Comparison of ENCODE assay signal across 27 cellular contexts in genomic region chr3:81558106-81558505, GRCh38.
"Had no signal": no experiment of that assay in that cellular context is flagged by ENCODE, and none has a peak within 500 bp of the region (broad histone marks: within the 10 kb centered on the region; RNA-seq: fewer than 3 reads in every experiment).

No MANE protein-coding gene starts in this region.

- DNase-seq: activated B cell treated with CpG ODN at 0.5 μM for 24 hours; activated CD4-positive, alpha-beta T cell treated with anti-CD3 and anti-CD28 coated beads for 48 hours; activated CD4-positive, alpha-beta T cell treated with anti-CD3 and anti-CD28 coated beads, Interleukin-2, amount 50 U/mL, for 1 hour; activated CD4-positive, alpha-beta T cell treated with anti-CD3 and anti-CD28 coated beads, Interleukin-2, amount 50 U/mL, for 48 hours; activated CD8-positive, alpha-beta memory T cell treated with anti-CD3 and anti-CD28 coated beads for 24 hours; activated CD8-positive, alpha-beta T cell treated with anti-CD3 and anti-CD28 coated beads for 36 hours; activated effector memory CD4-positive, alpha-beta T cell treated with anti-CD3 and anti-CD28 coated beads, Interleukin-2, amount 50 U/mL, for 16 hours; activated naive CD4-positive, alpha-beta T cell treated with anti-CD3 and anti-CD28 coated beads for 36 hours; activated naive CD8-positive, alpha-beta T cell treated with anti-CD3 and anti-CD28 coated beads for 36 hours; activated naive CD8-positive, alpha-beta T cell treated with anti-CD3 and anti-CD28 coated beads, Interleukin-2, amount 50 U/mL, for 24 hours; activated T-cell treated with anti-CD3 and anti-CD28 coated beads, Interleukin-2, amount 50 U/mL, for 4 hours; adrenal gland; amygdala; aorta; body of pancreas; caudate nucleus; colonic mucosa; effector CD8-positive, alpha-beta T cell; foreskin fibroblast; gastrocnemius medialis; glutamatergic neuron; heart left ventricle; T-helper 17 cell; T1000; WERI-Rb-1 had no signal

- H3K4me1 ChIP-seq: body of pancreas, colonic mucosa had no signal

- H3K27me3 ChIP-seq: adrenal gland, body of pancreas, colonic mucosa, gastrocnemius medialis, heart left ventricle had no signal

- H3K4me3 ChIP-seq: adrenal gland, body of pancreas, colonic mucosa, gastrocnemius medialis, heart left ventricle had no signal

- H3K36me3 ChIP-seq: adrenal gland, colonic mucosa, WERI-Rb-1 had no signal

- H3K27ac ChIP-seq: body of pancreas, colonic mucosa, gastrocnemius medialis, heart left ventricle, WERI-Rb-1 had no signal

- ATAC-seq: activated CD4-positive, CD25-positive, alpha-beta regulatory T cell treated with anti-CD3 and anti-CD28 coated beads, Interleukin-2, amount 50 U/mL, for 24 hours; activated CD8-positive, alpha-beta T cell treated with anti-CD3 and anti-CD28 coated beads for 36 hours; activated naive CD8-positive, alpha-beta T cell treated with anti-CD3 and anti-CD28 coated beads, Interleukin-2, amount 50 U/mL, for 24 hours; activated T-cell treated with anti-CD3 and anti-CD28 coated beads, Interleukin-2, amount 50 U/mL, for 4 hours; body of pancreas; esophagus mucosa; gastrocnemius medialis; heart left ventricle; T-helper 17 cell had no signal

- H3K9me3 ChIP-seq: adrenal gland, body of pancreas, colonic mucosa, gastrocnemius medialis, heart left ventricle had no signal
